1 cellular context compared by ENCODE assay signal in the genomic region with DNA sequence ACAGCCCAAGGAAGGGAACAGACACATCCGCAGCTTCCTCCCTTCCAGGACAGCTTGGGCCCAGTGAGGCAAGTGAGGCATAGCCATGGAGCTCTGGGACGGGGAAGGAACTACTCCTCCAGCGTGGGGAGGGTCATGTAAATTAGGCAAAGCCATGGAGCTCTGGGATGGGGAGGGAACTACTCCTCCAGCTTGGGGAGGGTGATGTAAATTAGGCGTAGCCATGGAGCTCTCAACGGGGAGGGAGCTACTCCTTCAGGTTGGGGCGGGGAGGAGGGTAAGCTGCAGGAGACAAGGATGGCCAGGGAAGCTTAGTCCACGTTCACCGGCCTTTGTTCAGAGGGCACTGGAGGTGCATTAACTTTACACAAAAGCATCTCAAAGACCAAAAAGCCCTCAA.
A peak's percentile ranks its signal among the peaks of the same experiment; 100 is the strongest.
TF ChIP-seq lines count a peak whose summit lies in the region.

No MANE protein-coding gene starts in this region.

TF ChIP-seq in H1, 55 proteins besides CTCF, POLR2A, EP300 and RAD21:
- TF ChIP-seq CBX5 (IDR thresholded peaks at IDR 0.05; ENCODE audit: low read depth, low read length) (no peak), TBP (IDR thresholded peaks at IDR 0.05; ENCODE audit: low read depth, low read length) (0 out of 2 replicates have a peak, but pooled peaks have one; percentile 13)
